Comparison of ENCODE assay signal across 13 cellular contexts in the genomic region with DNA sequence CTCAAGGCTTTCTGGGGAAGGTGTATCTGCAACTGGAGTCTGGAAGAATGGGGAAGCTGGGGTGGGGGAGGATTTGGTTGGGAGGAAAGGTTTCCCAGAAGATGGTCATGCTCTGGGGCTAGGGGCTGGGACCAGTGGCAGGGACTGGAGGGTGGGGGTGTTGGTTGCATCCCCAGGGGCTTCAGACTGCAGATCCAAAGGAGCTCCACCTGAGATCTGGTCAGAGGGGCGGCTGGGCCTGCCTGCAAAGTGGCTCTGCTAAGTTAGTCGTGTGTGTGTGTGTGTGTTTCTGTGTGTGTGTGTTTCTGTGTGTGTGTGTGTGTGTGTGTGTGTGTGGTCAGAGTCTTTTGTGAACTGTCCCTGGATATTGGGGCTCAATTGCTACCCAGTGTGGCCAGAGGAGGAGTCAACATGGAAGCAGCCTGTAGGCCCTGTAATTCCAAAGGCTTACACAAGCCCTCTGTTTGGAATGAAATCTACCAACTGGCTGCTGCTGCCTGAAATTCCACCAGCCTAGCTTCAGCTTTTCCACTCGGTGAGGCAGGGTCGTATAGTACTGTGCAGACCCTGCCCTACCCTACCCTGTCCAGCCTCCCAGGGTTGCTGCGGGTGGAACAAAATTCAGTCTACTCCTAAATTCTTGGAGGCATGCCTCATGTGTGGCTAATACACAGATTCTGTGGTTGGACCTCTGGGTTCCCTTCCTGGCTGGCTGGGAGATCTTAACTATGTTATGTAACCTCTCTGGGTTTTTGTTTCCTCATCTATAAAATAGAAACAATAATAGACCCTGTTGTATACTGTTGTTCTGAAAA. TPM values are rescaled to one million over a fixed set of nuclear protein-coding genes. Genes with fewer than 3 reads are reported as not detected.
DNase-seq lines count a peak whose midpoint lies in the region; ATAC-seq and TF ChIP-seq lines count a peak whose summit lies in the region.
"Had no signal": no experiment of that assay in that cellular context is flagged by ENCODE, and none has a peak within 500 bp of the region (broad histone marks: within the 10 kb centered on the region; RNA-seq: fewer than 3 reads in every experiment).

No MANE protein-coding gene starts in this region.

- 67 to 85% (median 84%) methylated on average over 5 of the region's 5 CpGs for WGBS in spleen, 5 donors

- H3K36me3 ChIP-seq in spleen, result peaks cover 0 to 8% (median 0%) of the 10 kb centered on the region in 6 donors

- no peaks in the 10 kb centered on the region for H3K9me3 Mint-ChIP-seq in HFFc6
- H3K9me3 Mint-ChIP-seq: stimulated activated effector memory CD8-positive, alpha-beta T cell treated with anti-CD3 and anti-CD28 coated beads, Interleukin-12 subunit alpha, Interleukin-12 subunit beta, amount 100 ng/mL, for 72 hours had no signal

- H3K27me3 Mint-ChIP-seq in HFFc6 (ENCODE audit: insufficient read depth), result peaks cover 9% of the 10 kb centered on the region

- no peak overlapping the region for H3K4me3 Mint-ChIP-seq in HFFc6
- H3K4me3 Mint-ChIP-seq: stimulated activated effector memory CD8-positive, alpha-beta T cell treated with anti-CD3 and anti-CD28 coated beads, Interleukin-12 subunit alpha, Interleukin-12 subunit beta, amount 100 ng/mL, for 72 hours had no signal

- peak overlapping the region in 5 of 8 donors; percentile 85 to 89 (median 88) for H3K27ac ChIP-seq in spleen

- TF ChIP-seq POLR2A in spleen (IDR thresholded peaks at IDR 0.05), result no peak

- peaks cover 28 to 98% (median 72%) of the 10 kb centered on the region in 6 donors for H3K4me1 ChIP-seq in spleen

- H3K27me3 ChIP-seq in spleen (replicated peaks in 1 of 7), result peaks cover 0 to 22% (median 0%) of the 10 kb centered on the region in 7 donors

- H3K27ac Mint-ChIP-seq in HFFc6, result no peak overlapping the region; the same call in 1 of the 2 replicates
- H3K27ac Mint-ChIP-seq: stimulated activated effector memory CD8-positive, alpha-beta T cell treated with anti-CD3 and anti-CD28 coated beads, Interleukin-12 subunit alpha, Interleukin-12 subunit beta, amount 100 ng/mL, for 72 hours had no signal

- ATAC-seq in left lobe of liver (no peak), HG03442 (IDR thresholded peaks at IDR 0.05; ENCODE audit: unreplicated experiment) (no peak)
- ATAC-seq: stimulated activated effector memory CD8-positive, alpha-beta T cell treated with anti-CD3 and anti-CD28 coated beads, Interleukin-12 subunit alpha, Interleukin-12 subunit beta, amount 100 ng/mL, for 72 hours had no signal

- no peaks in the 10 kb centered on the region for H3K36me3 Mint-ChIP-seq in HFFc6 (ENCODE audit: low read depth)
- H3K36me3 Mint-ChIP-seq: stimulated activated effector memory CD8-positive, alpha-beta T cell treated with anti-CD3 and anti-CD28 coated beads, Interleukin-12 subunit alpha, Interleukin-12 subunit beta, amount 100 ng/mL, for 72 hours had no signal

- peaks cover 62% of the 10 kb centered on the region for H3K4me1 Mint-ChIP-seq in HFFc6 (ENCODE audit: low read depth)

- no peaks in the 10 kb centered on the region for H3K9me3 ChIP-seq in spleen

- intact Hi-C loops in spleen (cut with DNase I; ENCODE audit: low total_unique reads), result no loop called here

- H3K4me3 ChIP-seq in spleen, result no peak overlapping the region

- DNase-seq in HFFc6 (peak; percentile 59), amniotic epithelial cell (ENCODE audit: low read depth) (peak; percentile 67), iris pigment epithelial cell (ENCODE audit: low read depth) (peak; percentile 83), spleen (no peak), left lobe of liver (ENCODE audit: low spot score) (no peak), hippocampal formation (lab: John Stamatoyannopoulos, UW) (no peak), NCI-H2171 treated with DMSO at 0.1 percent for 48 hours (lab: John Stamatoyannopoulos, UW) (no peak)
- DNase-seq: GOT3, left colon, NCI-H1417 treated with DMSO at 0.1 percent for 48 hours, small intestine had no signal

- TF ChIP-seq CTCF in HFFc6 (IDR thresholded peaks at IDR 0.05), result no peak
- no peak for TF ChIP-seq CTCF in spleen (IDR thresholded peaks at IDR 0.05 in 8 of 11, conservative IDR thresholded peaks at IDR 0.05 in 3 of 11)

RNA-seq across cellular contexts. Expression of gene SYNPO, which starts 12.5 kb away (rescaled TPM):
- total RNA-seq in HFFc6 (2021; fragmentation: NEBNext Ultra II Directional; extraction: Animal tissue kit (Norgen Biotek cat#: 25700)), result 10 to 100 TPM; 35.6 to 50.7 (median 47.8) TPM
- total RNA-seq in spleen (100 to 1,000 TPM in 2 of 7 donors, 10 to 100 TPM in 5; 38.9 to 133 (median 68.9) TPM), left lobe of liver (51.7 TPM)
- 10 to 100 TPM in 1 of 3 donors, 1 to 10 TPM in 2; 6.9 to 28.0 (median 9.3) TPM for polyA plus RNA-seq in spleen

RNA-seq across cellular contexts. Expression of gene MYOZ3, which starts 33.1 kb away (rescaled TPM):
- under 1 TPM in 2 of 6 experiments, not detected in 4; 0.05 to 0.14 TPM for total RNA-seq in HFFc6 (2021; fragmentation: NEBNext Ultra II Directional; extraction: Animal tissue kit (Norgen Biotek cat#: 25700))
- total RNA-seq in spleen (1 to 10 TPM in 3 of 7 donors, under 1 TPM in 3, not detected in 1; 0.26 to 1.2 (median 0.81) TPM), left lobe of liver (0.18 TPM)
- under 1 TPM; 0.04 to 0.32 (median 0.14) TPM for polyA plus RNA-seq in spleen

Comparison
In these comparisons a context has a peak if more than half of its experiments do, and no peak if none do; other contexts are left out.
1. DNase-seq: peak in HFFc6 (single experiment), amniotic epithelial cell (single experiment) and iris pigment epithelial cell (single experiment); none in spleen (single experiment), left lobe of liver (single experiment), hippocampal formation (0 of 2) and NCI-H2171 treated with DMSO at 0.1 percent for 48 hours (single experiment).